ENCODE assay signal across 10 cellular contexts in the genomic region with DNA sequence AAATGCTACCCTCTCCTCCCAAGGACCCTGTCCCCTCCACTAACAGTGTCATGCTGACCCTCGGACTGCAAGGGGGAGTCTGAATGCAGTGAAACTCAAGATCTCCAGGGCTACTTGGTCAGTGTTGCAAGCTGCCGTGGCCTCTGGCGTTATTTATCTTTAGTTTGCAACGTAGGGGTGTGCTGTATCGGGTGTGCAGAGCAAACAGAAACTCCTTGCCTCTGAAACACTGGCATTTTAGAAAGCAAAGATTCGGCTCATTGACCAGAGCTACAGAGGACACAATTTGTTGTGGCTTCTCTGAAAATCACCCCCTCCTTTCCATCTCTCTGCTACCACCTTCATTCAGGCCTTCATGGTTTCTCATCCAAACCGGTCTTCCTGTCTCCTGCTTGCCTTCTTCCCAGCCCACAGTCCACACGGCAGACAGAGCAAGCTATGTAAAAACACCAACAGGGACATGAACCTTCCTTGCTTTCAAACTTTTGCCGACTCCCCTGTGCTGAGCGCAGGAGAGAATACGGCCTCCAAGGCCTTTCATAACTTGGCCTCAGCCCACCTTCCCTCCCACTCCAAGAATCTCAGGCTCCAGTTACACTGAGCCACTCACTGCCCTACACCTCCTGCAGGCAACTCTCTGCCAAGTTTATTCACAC. TPM values are rescaled to one million over a fixed set of nuclear protein-coding genes. Genes with fewer than 3 reads are reported as not detected.
DNase-seq lines count a peak whose midpoint lies in the region; ATAC-seq, FAIRE-seq and TF ChIP-seq lines count a peak whose summit lies in the region.
"Had no signal": no experiment of that assay in that cellular context is flagged by ENCODE, and none has a peak within 500 bp of the region (broad histone marks: within the 10 kb centered on the region; RNA-seq: fewer than 3 reads in every experiment).

No MANE protein-coding gene starts in this region.

- BruUV-seq in HepG2 (replicated peaks; lab: Mats Ljungman, UMichigan) (no TSS peak), OCI-LY7 (replicated peaks; lab: Mats Ljungman, UMichigan) (no TSS peak)

- H4K20me1 ChIP-seq in HepG2 (ENCODE audit: insufficient read depth, low read length) (no peaks in the 10 kb centered on the region), OCI-LY7 (ENCODE audit: insufficient read depth, low read length) (no peaks in the 10 kb centered on the region)

- H3K4me1 ChIP-seq in HUES48 (ENCODE audit: control insufficient read depth, insufficient read depth, low read length) = peaks cover 12% of the 10 kb centered on the region
- H3K4me1 ChIP-seq in HepG2 (ENCODE audit: insufficient read depth, low read length) = peaks cover 43% of the 10 kb centered on the region
- H3K4me1 ChIP-seq in stomach = peaks cover 45 to 78% (median 62%) of the 10 kb centered on the region in 4 donors
- H3K4me1 ChIP-seq in OCI-LY7 (ENCODE audit: insufficient read depth, low read length, poor library complexity, severe bottlenecking) = no peaks in the 10 kb centered on the region

- H2AFZ ChIP-seq in HepG2 (ENCODE audit: low read length) = peak overlapping the region; percentile 60
- H2AFZ ChIP-seq in OCI-LY7 (ENCODE audit: low read length) = no peak overlapping the region

- peak; percentile 71 for ATAC-seq in HepG2
- ATAC-seq in stimulated activated memory B cell treated with anti-CD40 and anti-IgM and Interleukin-4, amounts not matched to agents 10 μg/mL and 1 μg/mL and 100 μg/mL, for 72 hours = no peak

- peaks cover 44% of the 10 kb centered on the region for H3K4me1 Mint-ChIP-seq in chondrocyte (ENCODE audit: low read depth)
- no peaks in the 10 kb centered on the region for H3K4me1 Mint-ChIP-seq in stimulated activated memory B cell treated with anti-CD40 and anti-IgM and Interleukin-4, amounts not matched to agents 10 μg/mL and 1 μg/mL and 100 μg/mL, for 72 hours

- H3K27me3 Mint-ChIP-seq in chondrocyte (ENCODE audit: low read depth) = no peaks in the 10 kb centered on the region
- H3K27me3 Mint-ChIP-seq in stimulated activated memory B cell treated with anti-CD40 and anti-IgM and Interleukin-4, amounts not matched to agents 10 μg/mL and 1 μg/mL and 100 μg/mL, for 72 hours = peaks cover 9% of the 10 kb centered on the region

- H3K4me2 ChIP-seq in HepG2 (ENCODE audit: low read depth, low read length) = peak overlapping the region; percentile 99
- H3K4me2 ChIP-seq in OCI-LY7 (ENCODE audit: low read length) = no peak overlapping the region

- H3K27ac Mint-ChIP-seq in chondrocyte (ENCODE audit: unreplicated experiment) = peak overlapping the region; percentile 92
- H3K27ac Mint-ChIP-seq in stimulated activated memory B cell treated with anti-CD40 and anti-IgM and Interleukin-4, amounts not matched to agents 10 μg/mL and 1 μg/mL and 100 μg/mL, for 72 hours = no peak overlapping the region

- CTCF ChIA-PET in HepG2 (lab: Yijun Ruan, JAX; ENCODE audit: low intra/inter-chr PET ratio, low total read pairs) = interaction anchor here (0.7 to 4.8 kb wide), 6 partner anchors 38 to 481 kb away, joined by 3 to 29 read pairs (median 4); no protein-coding TSS in a partner anchor
- CTCF ChIA-PET in OCI-LY7 (lab: Charles Lee; ENCODE audit: unreplicated experiment) = interaction anchor here (0.9 kb wide), 1 partner anchor 99 kb away, joined by 3 read pairs; no protein-coding TSS in a partner anchor

- H3K9me2 ChIP-seq in OCI-LY7 (ENCODE audit: insufficient read depth, low read length) = no peaks in the 10 kb centered on the region

- peak in 1 of 2 experiments; percentile 33; a peak in 2 of 4 replicates for TF ChIP-seq POLR2A in HepG2 (IDR thresholded peaks at IDR 0.05; ENCODE audit: insufficient read depth in 1 of 2, low read depth in 2 of 2, low read length in 2 of 2)
- TF ChIP-seq POLR2A in stomach (IDR thresholded peaks at IDR 0.05) = no peak

- peak in 1 of 2 experiments; percentile 45; a peak in 1 of 4 replicates for TF ChIP-seq EP300 in HepG2 (IDR thresholded peaks at IDR 0.05; ENCODE audit: low read depth in 2 of 2, low read length in 2 of 2)
- TF ChIP-seq EP300 in HepG2 (CRISPR knock-in tag; IDR thresholded peaks at IDR 0.05; ENCODE audit: borderline replicate concordance) = no peak; the same call in 1 of the 2 replicates
- TF ChIP-seq EP300 in stomach (IDR thresholded peaks at IDR 0.05) = no peak

- H3K9me3 ChIP-seq in HUES48 (ENCODE audit: control insufficient read depth, insufficient read depth, low read length) = no peaks in the 10 kb centered on the region
- H3K9me3 ChIP-seq in HepG2 (ENCODE audit: low read length) = no peaks in the 10 kb centered on the region
- no peaks in the 10 kb centered on the region for H3K9me3 ChIP-seq in stomach
- H3K9me3 ChIP-seq in OCI-LY7 (ENCODE audit: low read length) = no peaks in the 10 kb centered on the region

- H3K36me3 ChIP-seq in HUES48 (ENCODE audit: control insufficient read depth, insufficient read depth, low read length) (no peaks in the 10 kb centered on the region), HepG2 (replicated peaks in 1 of 2; ENCODE audit: control insufficient read depth in 1 of 2, insufficient read depth in 2 of 2, low read length in 2 of 2) (no peaks in the 10 kb centered on the region), stomach (peaks cover 0 to 18% (median 2%) of the 10 kb centered on the region in 4 donors), OCI-LY7 (ENCODE audit: insufficient read depth, low read length) (no peaks in the 10 kb centered on the region)

- H3K9me3 Mint-ChIP-seq in chondrocyte (ENCODE audit: low read depth) = no peaks in the 10 kb centered on the region
- no peaks in the 10 kb centered on the region for H3K9me3 Mint-ChIP-seq in stimulated activated memory B cell treated with anti-CD40 and anti-IgM and Interleukin-4, amounts not matched to agents 10 μg/mL and 1 μg/mL and 100 μg/mL, for 72 hours

- H3K9ac ChIP-seq in HUES48 (ENCODE audit: low read depth, low read length) = no peak overlapping the region
- H3K9ac ChIP-seq in HepG2 (ENCODE audit: insufficient read depth, low read depth, low read length) = peak overlapping the region; percentile 75

- TF ChIP-seq CTCF in chondrocyte (IDR thresholded peaks at IDR 0.05) (peak; percentile 45), HepG2 (CRISPR knock-in tag; IDR thresholded peaks at IDR 0.05) (0 out of 2 replicates have a peak, but pooled peaks have one; percentile 2), stomach (IDR thresholded peaks at IDR 0.05) (no peak), OCI-LY7 (conservative IDR thresholded peaks at IDR 0.05; ENCODE audit: low read length) (no peak)

- DNase-seq in chondrocyte (ENCODE audit: low spot score) (no peak), HepG2 (ENCODE audit: low spot score) (peak; percentile 74), stomach (peak; percentile 57), NCI-H128 (lab: John Stamatoyannopoulos, UW; ENCODE audit: unreplicated experiment) (no peak), OCI-LY7 (ENCODE audit: low spot score) (no peak)
- no peak for DNase-seq in stimulated activated naive CD4-positive, alpha-beta T cell treated with Interleukin-2 at 50 U/mL for 16 hours (lab: John Stamatoyannopoulos, UW)
- DNase-seq: activated T-cell treated with anti-CD3 and anti-CD28 coated beads, Interleukin-2, amount 50 U/mL, for 1 hour; SHP77 treated with DMSO at 0.1 percent for 48 hours had no signal

- H3K79me2 ChIP-seq in HepG2 (ENCODE audit: insufficient read depth, low read length) (no peaks in the 10 kb centered on the region), OCI-LY7 (ENCODE audit: insufficient read depth, low read depth, low read length) (no peaks in the 10 kb centered on the region)

- H3K27ac ChIP-seq in HUES48 (ENCODE audit: low read depth, low read length) (peak overlapping the region; percentile 30), HepG2 (ENCODE audit: extremely low read length, insufficient read depth, low read length) (peak overlapping the region; percentile 94), stomach (peak overlapping the region; percentile 65 to 88 (median 80)), OCI-LY7 (ENCODE audit: low read depth, low read length, poor library complexity, severe bottlenecking) (no peak overlapping the region)

- no peak for TF ChIP-seq RAD21 in HepG2 (CRISPR knock-in tag; IDR thresholded peaks at IDR 0.05)

- no peaks in the 10 kb centered on the region for H3K36me3 Mint-ChIP-seq in chondrocyte (ENCODE audit: low read depth)
- no peaks in the 10 kb centered on the region for H3K36me3 Mint-ChIP-seq in stimulated activated memory B cell treated with anti-CD40 and anti-IgM and Interleukin-4, amounts not matched to agents 10 μg/mL and 1 μg/mL and 100 μg/mL, for 72 hours

- intact Hi-C loops in HepG2 (cut with micrococcal nuclease; ENCODE audit: unreplicated experiment) = loop anchor here (1.0 to 5.0 kb wide), 3 partner anchors 89 to 157 kb away; partner anchors contain the start of gene TMEM135
- intact Hi-C loops in stomach (cut with DNase I; ENCODE audit: low total_unique reads) = no loop called here
- intact Hi-C loops in OCI-LY7 (cut with micrococcal nuclease; ENCODE audit: unreplicated experiment) = no loop called here

- peak overlapping the region; percentile 35 for H3K4me3 Mint-ChIP-seq in chondrocyte (ENCODE audit: unreplicated experiment)
- no peak overlapping the region for H3K4me3 Mint-ChIP-seq in stimulated activated memory B cell treated with anti-CD40 and anti-IgM and Interleukin-4, amounts not matched to agents 10 μg/mL and 1 μg/mL and 100 μg/mL, for 72 hours

- in situ Hi-C loops in HepG2 (cut with HindIII; ENCODE audit: extremely low pct_ligation_motif_present, low pct_unique_long_range_greater_than_20kb) = no loop called here

- 1% methylated on average over 10 of the region's 11 CpGs for WGBS in HepG2 (ENCODE audit: low lambda C conversion rate)
- WGBS in stomach, 5 donors = 12 to 32% (median 19%) methylated on average over 11 of the region's 11 CpGs

- H3K4me3 ChIP-seq in HUES48 (ENCODE audit: low read depth, low read length) (no peak overlapping the region), HepG2 (replicated peaks in 1 of 3; ENCODE audit: insufficient read depth in 1 of 3, low read depth in 2 of 3, low read length in 3 of 3) (peak overlapping the region; percentile 56 to 71 (median 67)), stomach (peak overlapping the region; percentile 12 to 25 (median 15)), OCI-LY7 (ENCODE audit: low read depth, low read length, poor library complexity, severe bottlenecking) (no peak overlapping the region)

- POLR2A ChIA-PET in HepG2 (lab: Yijun Ruan, JAX) = interaction anchor here (0.7 to 5.2 kb wide), 15 partner anchors 8 to 481 kb away, joined by 3 to 287 read pairs (median 6); partner anchors contain the start of genes FZD4 and TMEM135
- POLR2A ChIA-PET in OCI-LY7 (lab: Charles Lee) = no interaction called here

- FAIRE-seq in HepG2 (lab: Jason Lieb, UNC) = peak; percentile 77

- H3K27me3 ChIP-seq in HUES48 (ENCODE audit: control insufficient read depth, insufficient read depth, low read length) = no peaks in the 10 kb centered on the region
- H3K27me3 ChIP-seq in HepG2 (ENCODE audit: control insufficient read depth in 1 of 2, insufficient read depth in 2 of 2, low read length in 2 of 2) = no peaks in the 10 kb centered on the region; a peak in 1 of 5 replicates
- H3K27me3 ChIP-seq in stomach = no peaks in the 10 kb centered on the region

RNA-seq across cellular contexts. Expression of gene FZD4, which starts 14.9 kb away (rescaled TPM):
- 6.5 to 11.9 TPM (median 6.6 TPM) in 3 replicates for total RNA-seq in chondrocyte
- total RNA-seq in HepG2 (2016; rRNA removed; fragmentation: Illumina TruSeq; extraction: Trizol) = 34.7 and 46.5 TPM in 2 replicates
- 3.4 and 3.7 TPM in 2 replicates for total RNA-seq in HepG2 (2016; cell fraction: cytosol; rRNA removed; fragmentation: Illumina TruSeq; extraction: Trizol; ENCODE audit: low read depth)
- 36.7 and 46.5 TPM in 2 replicates for total RNA-seq in HepG2 (2016; cell fraction: insoluble cytoplasmic fraction; rRNA removed; fragmentation: Illumina TruSeq; extraction: Trizol)
- total RNA-seq in HepG2 (2016; cell fraction: membrane; rRNA removed; fragmentation: Illumina TruSeq; extraction: Trizol) = 15.6 and 16.1 TPM in 2 replicates
- total RNA-seq in HepG2 (2016; cell fraction: nucleus; rRNA removed; fragmentation: Illumina TruSeq; extraction: Trizol) = 57.2 and 60.7 TPM in 2 replicates
- polyA plus RNA-seq in HepG2 (2011; rRNA removed) = 49.1 and 70.4 TPM in 2 replicates
- polyA plus RNA-seq in HepG2 (2011; cell fraction: cytosol; rRNA removed) = 41.6 and 43.4 TPM in 2 replicates
- 33.6 and 37.4 TPM in 2 replicates for polyA plus RNA-seq in HepG2 (2011; cell fraction: nucleus; rRNA removed)
- 22.8 and 29.0 TPM in 2 replicates for polyA plus RNA-seq in HepG2 (2012)
- 1.4 and 1.5 TPM in 2 replicates for polyA plus RNA-seq in HepG2 (2016; cell fraction: cytosol; fragmentation: Illumina TruSeq; extraction: Trizol; ENCODE audit: low read depth)
- 19.7 and 21.6 TPM in 2 replicates for polyA plus RNA-seq in HepG2 (2016; cell fraction: insoluble cytoplasmic fraction; fragmentation: Illumina TruSeq; extraction: Trizol; ENCODE audit: low read depth)
- 4.3 and 4.6 TPM in 2 replicates for polyA plus RNA-seq in HepG2 (2016; cell fraction: membrane; fragmentation: Illumina TruSeq; extraction: Trizol; ENCODE audit: low read depth)
- polyA plus RNA-seq in HepG2 (2016; cell fraction: nucleus; fragmentation: Illumina TruSeq; extraction: Trizol; ENCODE audit: insufficient read depth, low read depth) = 58.8 and 63.1 TPM in 2 replicates
- polyA minus RNA-seq in HepG2 (2011; rRNA and poly(A)+ RNA removed; ENCODE audit: low replicate concordance) = 16.6 and 151 TPM in 2 replicates
- polyA minus RNA-seq in HepG2 (2011; cell fraction: cytosol; rRNA and poly(A)+ RNA removed) = 66.3 and 82.1 TPM in 2 replicates
- polyA minus RNA-seq in HepG2 (2011; cell fraction: nucleus; rRNA and poly(A)+ RNA removed) = 43.3 and 46.9 TPM in 2 replicates
- 10 to 100 TPM in 4 of 5 donors, 1 to 10 TPM in 1; 6.1 to 55.8 (median 18.1) TPM for total RNA-seq in stomach
- polyA plus RNA-seq in stomach = 1 to 10 TPM; 2.4 to 4.7 (median 2.7) TPM
- total RNA-seq in OCI-LY7 (2014; rRNA removed; shearing (Covaris generic)) = 0.05 TPM in 1 of 2 replicates, not detected in the other
- total RNA-seq in OCI-LY7 (2022) = 0.06 and 0.17 TPM in 2 replicates

Comparison
In these comparisons a context has a peak if more than half of its experiments do, and no peak if none do; other contexts are left out.
1. H3K4me3 ChIP-seq: peak in HepG2 (3 of 3) and stomach (4 of 4); none in HUES48 (single experiment) and OCI-LY7 (single experiment).
2. DNase-seq: peak in HepG2 (single experiment) and stomach (single experiment); none in chondrocyte (single experiment), NCI-H128 (single experiment), stimulated activated naive CD4-positive, alpha-beta T cell treated with Interleukin-2 at 50 U/mL for 16 hours (single experiment) and OCI-LY7 (single experiment).
3. CTCF ChIP-seq: peak in chondrocyte (single experiment) and HepG2 (single experiment); none in stomach (0 of 7) and OCI-LY7 (single experiment).